In genomic region chr11:58561394-58562102, GRCh38 we compare ENCODE assay signal across 14 cellular contexts. TPM values are rescaled to one million over a fixed set of nuclear protein-coding genes. Genes with fewer than 3 reads are reported as not detected.
DNase-seq lines count a peak whose midpoint lies in the region; ATAC-seq and TF ChIP-seq lines count a peak whose summit lies in the region.
"Had no signal": no experiment of that assay in that cellular context is flagged by ENCODE, and none has a peak within 500 bp of the region (broad histone marks: within the 10 kb centered on the region; RNA-seq: fewer than 3 reads in every experiment).

No MANE protein-coding gene starts in this region.

- no peak for TF ChIP-seq POLR2A in right lobe of liver (IDR thresholded peaks at IDR 0.05)

- 27% methylated on average over 2 of the region's 2 CpGs for WGBS in right lobe of liver (ENCODE audit: insufficient coverage, low coverage, low lambda C conversion rate, missing lambda C conversion rate)

- H3K9ac ChIP-seq in adipocyte (ENCODE audit: low read length) = peak overlapping the region; percentile 19

- no peak for TF ChIP-seq CTCF in right lobe of liver (IDR thresholded peaks at IDR 0.05)
- no peak for TF ChIP-seq CTCF in thoracic aorta (IDR thresholded peaks at IDR 0.05)

- H3K27me3 ChIP-seq in adipocyte (replicated peaks; ENCODE audit: control insufficient read depth, insufficient read depth, low read length) (no peaks in the 10 kb centered on the region), right lobe of liver (no peaks in the 10 kb centered on the region), thoracic aorta (replicated peaks; ENCODE audit: insufficient read depth) (no peaks in the 10 kb centered on the region)

- intact Hi-C loops in right lobe of liver (cut with DNase I) = no loop called here

- peaks cover 12% of the 10 kb centered on the region for H3K4me1 ChIP-seq in adipocyte (ENCODE audit: control insufficient read depth, insufficient read depth, low read length)
- H3K4me1 ChIP-seq in right lobe of liver = peaks cover 0 to 28% (median 14%) of the 10 kb centered on the region in 4 donors
- peaks cover 46 to 49% of the 10 kb centered on the region in 2 donors for H3K4me1 ChIP-seq in thoracic aorta (ENCODE audit: control insufficient read depth in 1 of 2, low read depth in 2 of 2)

- H3K27ac ChIP-seq in right lobe of liver (no peak overlapping the region), thoracic aorta (peak overlapping the region; percentile 90 to 96)

- DNase-seq in NCI-H82 (lab: John Stamatoyannopoulos, UW) (peak; percentile 20), NCI-H82 treated with DMSO at 0.1 percent for 48 hours (lab: John Stamatoyannopoulos, UW; ENCODE audit: unreplicated experiment) (no peak), adipocyte (ENCODE audit: low read depth) (no peak), right lobe of liver (no peak), thoracic aorta (ENCODE audit: low spot score) (no peak), MV-4-11 (lab: John Stamatoyannopoulos, UW) (no peak)
- DNase-seq: activated CD4-positive, CD25-positive, alpha-beta regulatory T cell treated with anti-CD3 and anti-CD28 coated beads, Interleukin-2, amount 50 U/mL, for 72 hours; anterior cingulate cortex; DMS153; foreskin melanocyte; naive B cell; NCI-H2227 treated with DMSO at 0.1 percent for 48 hours had no signal

- ATAC-seq in right lobe of liver (peak; percentile 49 to 68 (median 57)), thoracic aorta (ENCODE audit: insufficient number of reproducible peaks, low FRiP score, low read depth) (no peak), GM21390 (IDR thresholded peaks at IDR 0.05; ENCODE audit: unreplicated experiment) (no peak)
- no peak for ATAC-seq in activated CD4-positive, CD25-positive, alpha-beta regulatory T cell treated with anti-CD3 and anti-CD28 coated beads, Interleukin-2, amount 50 U/mL, for 24 hours

- H3K36me3 ChIP-seq in adipocyte (ENCODE audit: control insufficient read depth, insufficient read depth, low read length, severe bottlenecking) = peaks cover 11% of the 10 kb centered on the region
- peaks cover 0 to 4% (median 0%) of the 10 kb centered on the region in 4 donors for H3K36me3 ChIP-seq in right lobe of liver
- no peaks in the 10 kb centered on the region for H3K36me3 ChIP-seq in thoracic aorta

- H3K9me3 ChIP-seq in adipocyte (ENCODE audit: control insufficient read depth, low read length) = no peaks in the 10 kb centered on the region
- H3K9me3 ChIP-seq in right lobe of liver = no peaks in the 10 kb centered on the region
- no peaks in the 10 kb centered on the region for H3K9me3 ChIP-seq in thoracic aorta

- peak overlapping the region; percentile 51 for H3K4me3 ChIP-seq in adipocyte (ENCODE audit: low read length)
- H3K4me3 ChIP-seq in right lobe of liver = no peak overlapping the region
- peak overlapping the region; percentile 29 for H3K4me3 ChIP-seq in thoracic aorta

RNA-seq across cellular contexts. Expression of gene LPXN, which starts 14.1 kb away (rescaled TPM):
- total RNA-seq in right lobe of liver (1 to 10 TPM; 3.9 to 8.4 (median 5.5) TPM), thoracic aorta (10 to 100 TPM; 14.8 to 17.1 TPM)

RNA-seq across cellular contexts. Expression of gene ZFP91, which starts 17.3 kb away (rescaled TPM):
- total RNA-seq in right lobe of liver = 10 to 100 TPM; 19.5 to 27.0 (median 24.3) TPM
- total RNA-seq in thoracic aorta = 10 to 100 TPM; 45.8 to 58.8 TPM

RNA-seq across cellular contexts. Expression of gene OR5B21, which starts 53.6 kb away (rescaled TPM):
- not detected for total RNA-seq in right lobe of liver
- total RNA-seq in thoracic aorta = not detected

Comparison
In these comparisons a context has a peak if more than half of its experiments do, and no peak if none do; other contexts are left out.
1. H3K4me3 ChIP-seq: peak in adipocyte (single experiment) and thoracic aorta (single experiment); none in right lobe of liver (0 of 3).
2. ATAC-seq: peak in right lobe of liver (4 of 4); none in thoracic aorta (single experiment), activated CD4-positive, CD25-positive, alpha-beta regulatory T cell treated with anti-CD3 and anti-CD28 coated beads, Interleukin-2, amount 50 U/mL, for 24 hours (0 of 2) and GM21390 (single experiment).
3. H3K27ac ChIP-seq: peak in thoracic aorta (2 of 2); none in right lobe of liver (0 of 3).